ENCODE assay signal across 19 cellular contexts in genomic region chr20:13875265-13875811, GRCh38.
"Had no signal": no experiment of that assay in that cellular context is flagged by ENCODE, and none has a peak within 500 bp of the region (broad histone marks: within the 10 kb centered on the region; RNA-seq: fewer than 3 reads in every experiment).

No MANE protein-coding gene starts in this region.

- H3K9me3 ChIP-seq: right atrium auricular region, suprapubic skin had no signal

- H3K9me3 Mint-ChIP-seq: activated T-cell treated with anti-CD3 and anti-CD28 coated beads, Interleukin-2, amount 50 U/mL, for 24 hours; T-helper 2 cell treated with Interferon-gamma antibody and Interleukin-4, amounts not matched to agents 5 μg/mL and 100 μg/mL, for 36 hours; type B pancreatic cell had no signal

- H3K27ac Mint-ChIP-seq: activated T-cell treated with anti-CD3 and anti-CD28 coated beads, Interleukin-2, amount 50 U/mL, for 24 hours; effector memory CD8-positive, alpha-beta T cell; naive thymus-derived CD4-positive, alpha-beta T cell; T-helper 2 cell treated with Interferon-gamma antibody and Interleukin-4, amounts not matched to agents 5 μg/mL and 100 μg/mL, for 36 hours; type B pancreatic cell had no signal

- H3K4me1 Mint-ChIP-seq: naive thymus-derived CD4-positive, alpha-beta T cell had no signal

- H3K27me3 ChIP-seq: right atrium auricular region, suprapubic skin had no signal

- ATAC-seq: effector memory CD8-positive, alpha-beta T cell; left lobe of liver; naive thymus-derived CD4-positive, alpha-beta T cell had no signal

- H3K27ac ChIP-seq: epithelial cell of prostate, right atrium auricular region, suprapubic skin had no signal

- H3K4me1 ChIP-seq: right atrium auricular region, suprapubic skin had no signal

- H3K4me3 Mint-ChIP-seq: activated T-cell treated with anti-CD3 and anti-CD28 coated beads, Interleukin-2, amount 50 U/mL, for 24 hours; effector memory CD8-positive, alpha-beta T cell; naive thymus-derived CD4-positive, alpha-beta T cell; T-helper 2 cell treated with Interferon-gamma antibody and Interleukin-4, amounts not matched to agents 5 μg/mL and 100 μg/mL, for 36 hours; type B pancreatic cell had no signal

- DNase-seq: activated CD4-positive, alpha-beta T cell treated with anti-CD3 and anti-CD28 coated beads, Interleukin-2, amount 50 U/mL, for 48 hours; activated naive CD4-positive, alpha-beta T cell treated with anti-CD3 and anti-CD28 coated beads, Interleukin-2, amount 50 U/mL, for 16 hours; activated T-cell treated with anti-CD3 and anti-CD28 coated beads, Interleukin-2, amount 50 U/mL, for 24 hours; dermis blood vessel endothelial cell; effector memory CD8-positive, alpha-beta T cell; foreskin melanocyte; naive thymus-derived CD4-positive, alpha-beta T cell; nucleus accumbens; small intestine; stimulated activated CD4-positive, alpha-beta T cell treated with anti-CD3 and anti-CD28 coated beads, Interleukin-4, amount 100 ng/mL, for 24 hours; stimulated activated naive CD4-positive, alpha-beta T cell had no signal

- H3K27me3 Mint-ChIP-seq: activated T-cell treated with anti-CD3 and anti-CD28 coated beads, Interleukin-2, amount 50 U/mL, for 24 hours; effector memory CD8-positive, alpha-beta T cell had no signal

- FAIRE-seq: astrocyte, bronchial epithelial cell, small intestine had no signal

- H3K4me3 ChIP-seq: right atrium auricular region, suprapubic skin had no signal

- H3K36me3 ChIP-seq: right atrium auricular region, suprapubic skin had no signal

- H3K36me3 Mint-ChIP-seq: naive thymus-derived CD4-positive, alpha-beta T cell; type B pancreatic cell had no signal
